1 cellular context compared by ENCODE assay signal in the genomic region with DNA sequence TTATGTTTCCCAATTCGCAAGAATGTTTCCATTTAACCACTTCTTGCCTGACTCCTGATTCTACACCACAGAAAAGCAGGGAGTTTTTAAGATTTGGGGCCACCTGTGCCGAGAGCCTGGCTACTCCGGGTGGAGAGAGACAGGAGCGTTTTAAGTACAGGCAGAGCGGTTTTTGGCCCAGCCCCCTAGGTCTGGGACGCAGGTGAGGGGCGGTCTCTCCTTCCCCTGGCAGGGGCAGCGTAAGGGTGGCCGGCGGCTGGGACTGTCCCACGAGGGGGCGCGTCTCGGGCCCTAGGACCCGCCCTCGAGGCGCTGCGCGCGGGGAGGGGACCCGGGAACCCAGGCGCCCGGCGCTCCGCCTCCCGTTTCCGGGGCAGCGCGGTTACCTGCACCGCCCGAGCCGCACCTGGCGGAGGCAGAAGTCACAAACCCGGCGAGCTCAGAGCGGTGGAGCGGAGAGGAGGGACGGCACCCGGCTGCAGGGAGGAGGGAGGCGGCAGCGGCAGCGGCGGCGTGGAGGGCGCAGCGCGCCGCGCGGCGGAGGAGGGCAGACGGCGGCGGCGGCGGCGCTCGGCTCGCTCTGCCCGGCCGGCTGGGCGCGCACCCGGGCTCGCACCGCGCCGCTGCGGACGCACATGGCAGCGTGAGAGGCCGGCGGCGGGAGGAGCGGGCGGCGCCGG.
TF ChIP-seq lines count a peak whose summit lies in the region.

A gene (plus strand): TSS at position 365 of the 680 bp plus-strand sequence. CDS start 508 bp downstream, outside the sequence.

TF ChIP-seq in HepG2, 621 proteins besides CTCF, POLR2A, EP300 and RAD21 (continued from another document and continues in another):
- TF ChIP-seq, protein P1, sequence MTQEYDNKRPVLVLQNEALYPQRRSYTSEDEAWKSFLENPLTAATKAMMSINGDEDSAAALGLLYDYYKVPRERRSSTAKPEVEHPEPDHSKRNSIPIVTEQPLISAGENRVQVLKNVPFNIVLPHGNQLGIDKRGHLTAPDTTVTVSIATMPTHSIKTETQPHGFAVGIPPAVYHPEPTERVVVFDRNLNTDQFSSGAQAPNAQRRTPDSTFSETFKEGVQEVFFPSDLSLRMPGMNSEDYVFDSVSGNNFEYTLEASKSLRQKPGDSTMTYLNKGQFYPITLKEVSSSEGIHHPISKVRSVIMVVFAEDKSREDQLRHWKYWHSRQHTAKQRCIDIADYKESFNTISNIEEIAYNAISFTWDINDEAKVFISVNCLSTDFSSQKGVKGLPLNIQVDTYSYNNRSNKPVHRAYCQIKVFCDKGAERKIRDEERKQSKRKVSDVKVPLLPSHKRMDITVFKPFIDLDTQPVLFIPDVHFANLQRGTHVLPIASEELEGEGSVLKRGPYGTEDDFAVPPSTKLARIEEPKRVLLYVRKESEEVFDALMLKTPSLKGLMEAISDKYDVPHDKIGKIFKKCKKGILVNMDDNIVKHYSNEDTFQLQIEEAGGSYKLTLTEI (CRISPR knock-in tag; conservative IDR thresholded peaks at IDR 0.05), result no peak
- TF ChIP-seq RBFOX2 (IDR thresholded peaks at IDR 0.05; ENCODE audit: low read depth, low read length) (peak; percentile 71), ZBTB8A (CRISPR knock-in tag; IDR thresholded peaks at IDR 0.05; ENCODE audit: borderline replicate concordance, low read depth) (no peak), RAD51 (IDR thresholded peaks at IDR 0.05; ENCODE audit: borderline replicate concordance) (no peak), ARNT2 (CRISPR knock-in tag; IDR thresholded peaks at IDR 0.05; ENCODE audit: low read depth) (0 out of 2 replicates have a peak, but pooled peaks have one; percentile 66), ZNF598 (CRISPR knock-in tag; IDR thresholded peaks at IDR 0.05; ENCODE audit: borderline replicate concordance) (no peak), ZNF550 (CRISPR knock-in tag; IDR thresholded peaks at IDR 0.05; ENCODE audit: borderline replicate concordance) (no peak), KDM1A (CRISPR knock-in tag; IDR thresholded peaks at IDR 0.05) (no peak), KMT2A (CRISPR knock-in tag; IDR thresholded peaks at IDR 0.05) (no peak), ZNF616 (CRISPR knock-in tag; IDR thresholded peaks at IDR 0.05; ENCODE audit: low read depth) (0 out of 2 replicates have a peak, but pooled peaks have one; percentile 77), FOXJ3 (CRISPR knock-in tag; IDR thresholded peaks at IDR 0.05; ENCODE audit: borderline replicate concordance) (no peak), SPEN (CRISPR knock-in tag; IDR thresholded peaks at IDR 0.05; ENCODE audit: low read depth) (no peak), ZNF747 (CRISPR knock-in tag; IDR thresholded peaks at IDR 0.05; ENCODE audit: borderline replicate concordance) (no peak; the same call in 1 of the 2 replicates), ZNF703 (CRISPR knock-in tag; IDR thresholded peaks at IDR 0.05; ENCODE audit: borderline replicate concordance) (no peak), HNF4G (IDR thresholded peaks at IDR 0.05; ENCODE audit: borderline replicate concordance, low read depth, low read length) (no peak), HNF4G (CRISPR knock-in tag; IDR thresholded peaks at IDR 0.05; ENCODE audit: borderline replicate concordance, low read depth) (no peak), ZNF570 (CRISPR knock-in tag; IDR thresholded peaks at IDR 0.05; ENCODE audit: borderline replicate concordance) (no peak), SNAPC2 (CRISPR knock-in tag; IDR thresholded peaks at IDR 0.05) (no peak), EED (CRISPR knock-in tag; IDR thresholded peaks at IDR 0.05) (no peak), LCORL (IDR thresholded peaks at IDR 0.05) (no peak), LCORL (CRISPR knock-in tag; IDR thresholded peaks at IDR 0.05) (peak; percentile 88), ZNF121 (CRISPR knock-in tag; IDR thresholded peaks at IDR 0.05) (no peak), RNF2 (conservative IDR thresholded peaks at IDR 0.05; ENCODE audit: low read depth) (no peak), HNRNPH1 (optimal IDR thresholded peaks at IDR 0.05; ENCODE audit: low read depth, low read length) (no peak), SP5 (CRISPR knock-in tag; IDR thresholded peaks at IDR 0.05; ENCODE audit: borderline replicate concordance, low read depth) (peak; percentile 68), ZFX (CRISPR knock-in tag; IDR thresholded peaks at IDR 0.05; ENCODE audit: low read depth) (peak; percentile 28; the same call in 1 of the 2 replicates)
- TF ChIP-seq, protein P2, sequence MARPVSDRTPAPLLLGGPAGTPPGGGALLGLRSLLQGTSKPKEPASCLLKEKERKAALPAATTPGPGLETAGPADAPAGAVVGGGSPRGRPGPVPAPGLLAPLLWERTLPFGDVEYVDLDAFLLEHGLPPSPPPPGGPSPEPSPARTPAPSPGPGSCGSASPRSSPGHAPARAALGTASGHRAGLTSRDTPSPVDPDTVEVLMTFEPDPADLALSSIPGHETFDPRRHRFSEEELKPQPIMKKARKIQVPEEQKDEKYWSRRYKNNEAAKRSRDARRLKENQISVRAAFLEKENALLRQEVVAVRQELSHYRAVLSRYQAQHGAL (CRISPR knock-in tag; IDR thresholded peaks at IDR 0.05; ENCODE audit: not compliant biosample characterization), result no peak
- TF ChIP-seq, protein P3, sequence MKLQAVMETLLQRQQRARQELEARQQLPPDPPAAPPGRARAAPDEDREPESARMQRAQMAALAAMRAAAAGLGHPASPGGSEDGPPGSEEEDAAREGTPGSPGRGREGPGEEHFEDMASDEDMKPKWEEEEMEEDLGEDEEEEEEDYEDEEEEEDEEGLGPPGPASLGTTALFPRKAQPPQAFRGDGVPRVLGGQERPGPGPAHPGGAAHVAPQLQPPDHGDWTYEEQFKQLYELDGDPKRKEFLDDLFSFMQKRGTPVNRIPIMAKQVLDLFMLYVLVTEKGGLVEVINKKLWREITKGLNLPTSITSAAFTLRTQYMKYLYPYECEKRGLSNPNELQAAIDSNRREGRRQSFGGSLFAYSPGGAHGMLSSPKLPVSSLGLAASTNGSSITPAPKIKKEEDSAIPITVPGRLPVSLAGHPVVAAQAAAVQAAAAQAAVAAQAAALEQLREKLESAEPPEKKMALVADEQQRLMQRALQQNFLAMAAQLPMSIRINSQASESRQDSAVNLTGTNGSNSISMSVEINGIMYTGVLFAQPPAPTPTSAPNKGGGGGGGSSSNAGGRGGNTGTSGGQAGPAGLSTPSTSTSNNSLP (IDR thresholded peaks at IDR 0.05; ENCODE audit: low read depth, low read length), result no peak
- TF ChIP-seq, protein P4, sequence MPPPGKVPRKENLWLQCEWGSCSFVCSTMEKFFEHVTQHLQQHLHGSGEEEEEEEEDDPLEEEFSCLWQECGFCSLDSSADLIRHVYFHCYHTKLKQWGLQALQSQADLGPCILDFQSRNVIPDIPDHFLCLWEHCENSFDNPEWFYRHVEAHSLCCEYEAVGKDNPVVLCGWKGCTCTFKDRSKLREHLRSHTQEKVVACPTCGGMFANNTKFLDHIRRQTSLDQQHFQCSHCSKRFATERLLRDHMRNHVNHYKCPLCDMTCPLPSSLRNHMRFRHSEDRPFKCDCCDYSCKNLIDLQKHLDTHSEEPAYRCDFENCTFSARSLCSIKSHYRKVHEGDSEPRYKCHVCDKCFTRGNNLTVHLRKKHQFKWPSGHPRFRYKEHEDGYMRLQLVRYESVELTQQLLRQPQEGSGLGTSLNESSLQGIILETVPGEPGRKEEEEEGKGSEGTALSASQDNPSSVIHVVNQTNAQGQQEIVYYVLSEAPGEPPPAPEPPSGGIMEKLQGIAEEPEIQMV (CRISPR knock-in tag; IDR thresholded peaks at IDR 0.05; ENCODE audit: low read depth), result no peak
- TF ChIP-seq, protein P5, sequence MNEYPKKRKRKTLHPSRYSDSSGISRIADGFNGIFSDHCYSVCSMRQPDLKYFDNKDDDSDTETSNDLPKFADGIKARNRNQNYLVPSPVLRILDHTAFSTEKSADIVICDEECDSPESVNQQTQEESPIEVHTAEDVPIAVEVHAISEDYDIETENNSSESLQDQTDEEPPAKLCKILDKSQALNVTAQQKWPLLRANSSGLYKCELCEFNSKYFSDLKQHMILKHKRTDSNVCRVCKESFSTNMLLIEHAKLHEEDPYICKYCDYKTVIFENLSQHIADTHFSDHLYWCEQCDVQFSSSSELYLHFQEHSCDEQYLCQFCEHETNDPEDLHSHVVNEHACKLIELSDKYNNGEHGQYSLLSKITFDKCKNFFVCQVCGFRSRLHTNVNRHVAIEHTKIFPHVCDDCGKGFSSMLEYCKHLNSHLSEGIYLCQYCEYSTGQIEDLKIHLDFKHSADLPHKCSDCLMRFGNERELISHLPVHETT (CRISPR knock-in tag; conservative IDR thresholded peaks at IDR 0.05), result no peak
- TF ChIP-seq, protein P6, sequence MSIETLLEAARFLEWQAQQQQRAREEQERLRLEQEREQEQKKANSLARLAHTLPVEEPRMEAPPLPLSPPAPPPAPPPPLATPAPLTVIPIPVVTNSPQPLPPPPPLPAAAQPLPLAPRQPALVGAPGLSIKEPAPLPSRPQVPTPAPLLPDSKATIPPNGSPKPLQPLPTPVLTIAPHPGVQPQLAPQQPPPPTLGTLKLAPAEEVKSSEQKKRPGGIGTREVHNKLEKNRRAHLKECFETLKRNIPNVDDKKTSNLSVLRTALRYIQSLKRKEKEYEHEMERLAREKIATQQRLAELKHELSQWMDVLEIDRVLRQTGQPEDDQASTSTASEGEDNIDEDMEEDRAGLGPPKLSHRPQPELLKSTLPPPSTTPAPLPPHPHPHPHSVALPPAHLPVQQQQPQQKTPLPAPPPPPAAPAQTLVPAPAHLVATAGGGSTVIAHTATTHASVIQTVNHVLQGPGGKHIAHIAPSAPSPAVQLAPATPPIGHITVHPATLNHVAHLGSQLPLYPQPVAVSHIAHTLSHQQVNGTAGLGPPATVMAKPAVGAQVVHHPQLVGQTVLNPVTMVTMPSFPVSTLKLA (IDR thresholded peaks at IDR 0.05), result no peak
- TF ChIP-seq, protein P7, sequence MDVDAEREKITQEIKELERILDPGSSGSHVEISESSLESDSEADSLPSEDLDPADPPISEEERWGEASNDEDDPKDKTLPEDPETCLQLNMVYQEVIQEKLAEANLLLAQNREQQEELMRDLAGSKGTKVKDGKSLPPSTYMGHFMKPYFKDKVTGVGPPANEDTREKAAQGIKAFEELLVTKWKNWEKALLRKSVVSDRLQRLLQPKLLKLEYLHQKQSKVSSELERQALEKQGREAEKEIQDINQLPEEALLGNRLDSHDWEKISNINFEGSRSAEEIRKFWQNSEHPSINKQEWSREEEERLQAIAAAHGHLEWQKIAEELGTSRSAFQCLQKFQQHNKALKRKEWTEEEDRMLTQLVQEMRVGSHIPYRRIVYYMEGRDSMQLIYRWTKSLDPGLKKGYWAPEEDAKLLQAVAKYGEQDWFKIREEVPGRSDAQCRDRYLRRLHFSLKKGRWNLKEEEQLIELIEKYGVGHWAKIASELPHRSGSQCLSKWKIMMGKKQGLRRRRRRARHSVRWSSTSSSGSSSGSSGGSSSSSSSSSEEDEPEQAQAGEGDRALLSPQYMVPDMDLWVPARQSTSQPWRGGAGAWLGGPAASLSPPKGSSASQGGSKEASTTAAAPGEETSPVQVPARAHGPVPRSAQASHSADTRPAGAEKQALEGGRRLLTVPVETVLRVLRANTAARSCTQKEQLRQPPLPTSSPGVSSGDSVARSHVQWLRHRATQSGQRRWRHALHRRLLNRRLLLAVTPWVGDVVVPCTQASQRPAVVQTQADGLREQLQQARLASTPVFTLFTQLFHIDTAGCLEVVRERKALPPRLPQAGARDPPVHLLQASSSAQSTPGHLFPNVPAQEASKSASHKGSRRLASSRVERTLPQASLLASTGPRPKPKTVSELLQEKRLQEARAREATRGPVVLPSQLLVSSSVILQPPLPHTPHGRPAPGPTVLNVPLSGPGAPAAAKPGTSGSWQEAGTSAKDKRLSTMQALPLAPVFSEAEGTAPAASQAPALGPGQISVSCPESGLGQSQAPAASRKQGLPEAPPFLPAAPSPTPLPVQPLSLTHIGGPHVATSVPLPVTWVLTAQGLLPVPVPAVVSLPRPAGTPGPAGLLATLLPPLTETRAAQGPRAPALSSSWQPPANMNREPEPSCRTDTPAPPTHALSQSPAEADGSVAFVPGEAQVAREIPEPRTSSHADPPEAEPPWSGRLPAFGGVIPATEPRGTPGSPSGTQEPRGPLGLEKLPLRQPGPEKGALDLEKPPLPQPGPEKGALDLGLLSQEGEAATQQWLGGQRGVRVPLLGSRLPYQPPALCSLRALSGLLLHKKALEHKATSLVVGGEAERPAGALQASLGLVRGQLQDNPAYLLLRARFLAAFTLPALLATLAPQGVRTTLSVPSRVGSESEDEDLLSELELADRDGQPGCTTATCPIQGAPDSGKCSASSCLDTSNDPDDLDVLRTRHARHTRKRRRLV (CRISPR knock-in tag; IDR thresholded peaks at IDR 0.05), result no peak
- TF ChIP-seq, protein P8, sequence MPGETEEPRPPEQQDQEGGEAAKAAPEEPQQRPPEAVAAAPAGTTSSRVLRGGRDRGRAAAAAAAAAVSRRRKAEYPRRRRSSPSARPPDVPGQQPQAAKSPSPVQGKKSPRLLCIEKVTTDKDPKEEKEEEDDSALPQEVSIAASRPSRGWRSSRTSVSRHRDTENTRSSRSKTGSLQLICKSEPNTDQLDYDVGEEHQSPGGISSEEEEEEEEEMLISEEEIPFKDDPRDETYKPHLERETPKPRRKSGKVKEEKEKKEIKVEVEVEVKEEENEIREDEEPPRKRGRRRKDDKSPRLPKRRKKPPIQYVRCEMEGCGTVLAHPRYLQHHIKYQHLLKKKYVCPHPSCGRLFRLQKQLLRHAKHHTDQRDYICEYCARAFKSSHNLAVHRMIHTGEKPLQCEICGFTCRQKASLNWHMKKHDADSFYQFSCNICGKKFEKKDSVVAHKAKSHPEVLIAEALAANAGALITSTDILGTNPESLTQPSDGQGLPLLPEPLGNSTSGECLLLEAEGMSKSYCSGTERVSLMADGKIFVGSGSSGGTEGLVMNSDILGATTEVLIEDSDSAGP (CRISPR knock-in tag; IDR thresholded peaks at IDR 0.05; ENCODE audit: borderline replicate concordance), result peak; percentile 29; the same call in 1 of the 2 replicates
- TF ChIP-seq, protein P9, sequence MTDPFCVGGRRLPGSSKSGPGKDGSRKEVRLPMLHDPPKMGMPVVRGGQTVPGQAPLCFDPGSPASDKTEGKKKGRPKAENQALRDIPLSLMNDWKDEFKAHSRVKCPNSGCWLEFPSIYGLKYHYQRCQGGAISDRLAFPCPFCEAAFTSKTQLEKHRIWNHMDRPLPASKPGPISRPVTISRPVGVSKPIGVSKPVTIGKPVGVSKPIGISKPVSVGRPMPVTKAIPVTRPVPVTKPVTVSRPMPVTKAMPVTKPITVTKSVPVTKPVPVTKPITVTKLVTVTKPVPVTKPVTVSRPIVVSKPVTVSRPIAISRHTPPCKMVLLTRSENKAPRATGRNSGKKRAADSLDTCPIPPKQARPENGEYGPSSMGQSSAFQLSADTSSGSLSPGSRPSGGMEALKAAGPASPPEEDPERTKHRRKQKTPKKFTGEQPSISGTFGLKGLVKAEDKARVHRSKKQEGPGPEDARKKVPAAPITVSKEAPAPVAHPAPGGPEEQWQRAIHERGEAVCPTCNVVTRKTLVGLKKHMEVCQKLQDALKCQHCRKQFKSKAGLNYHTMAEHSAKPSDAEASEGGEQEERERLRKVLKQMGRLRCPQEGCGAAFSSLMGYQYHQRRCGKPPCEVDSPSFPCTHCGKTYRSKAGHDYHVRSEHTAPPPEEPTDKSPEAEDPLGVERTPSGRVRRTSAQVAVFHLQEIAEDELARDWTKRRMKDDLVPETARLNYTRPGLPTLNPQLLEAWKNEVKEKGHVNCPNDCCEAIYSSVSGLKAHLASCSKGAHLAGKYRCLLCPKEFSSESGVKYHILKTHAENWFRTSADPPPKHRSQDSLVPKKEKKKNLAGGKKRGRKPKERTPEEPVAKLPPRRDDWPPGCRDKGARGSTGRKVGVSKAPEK (CRISPR knock-in tag; IDR thresholded peaks at IDR 0.05; ENCODE audit: borderline replicate concordance), result no peak
- TF ChIP-seq, protein P10, sequence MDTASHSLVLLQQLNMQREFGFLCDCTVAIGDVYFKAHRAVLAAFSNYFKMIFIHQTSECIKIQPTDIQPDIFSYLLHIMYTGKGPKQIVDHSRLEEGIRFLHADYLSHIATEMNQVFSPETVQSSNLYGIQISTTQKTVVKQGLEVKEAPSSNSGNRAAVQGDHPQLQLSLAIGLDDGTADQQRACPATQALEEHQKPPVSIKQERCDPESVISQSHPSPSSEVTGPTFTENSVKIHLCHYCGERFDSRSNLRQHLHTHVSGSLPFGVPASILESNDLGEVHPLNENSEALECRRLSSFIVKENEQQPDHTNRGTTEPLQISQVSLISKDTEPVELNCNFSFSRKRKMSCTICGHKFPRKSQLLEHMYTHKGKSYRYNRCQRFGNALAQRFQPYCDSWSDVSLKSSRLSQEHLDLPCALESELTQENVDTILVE (CRISPR knock-in tag; IDR thresholded peaks at IDR 0.05), result no peak
